8 cellular contexts compared by ENCODE assay signal in the genomic region with DNA sequence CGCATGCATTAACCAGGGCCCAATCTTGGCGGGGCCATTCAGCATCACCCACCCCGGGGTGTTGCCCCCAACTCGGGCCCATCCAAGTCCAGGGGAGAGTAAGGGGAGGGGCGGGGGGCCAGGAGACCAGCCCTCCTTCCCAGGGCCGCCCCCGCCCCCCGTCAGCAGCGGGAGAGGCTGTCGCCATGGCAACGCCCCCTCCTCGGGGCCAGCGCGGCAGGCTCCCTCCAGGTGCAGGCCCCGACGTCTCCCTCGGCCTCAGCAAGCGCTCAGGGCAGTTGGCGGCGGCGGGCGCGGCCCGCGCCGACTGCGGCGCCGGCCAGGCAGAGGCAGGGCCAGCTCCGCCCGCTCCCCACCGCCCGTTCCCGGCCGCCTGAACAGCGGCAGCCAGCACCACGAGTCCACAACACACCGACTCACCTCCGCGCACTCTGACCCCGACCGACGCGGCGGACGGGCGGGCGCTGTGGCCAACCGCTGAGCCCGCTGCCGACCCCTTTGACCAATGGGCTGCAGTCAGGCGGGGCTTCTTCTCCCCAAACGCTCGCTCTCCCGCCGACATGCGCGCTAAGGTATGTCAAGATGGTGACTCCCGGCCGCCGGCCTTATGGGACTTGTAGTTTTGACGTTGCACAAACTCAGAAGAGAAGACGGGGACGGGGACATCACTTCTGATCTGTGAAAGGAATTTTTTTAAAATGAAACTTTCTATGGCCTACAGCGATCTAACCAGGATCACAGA. TPM values are rescaled to one million over a fixed set of nuclear protein-coding genes. Genes with fewer than 3 reads are reported as not detected.
A peak's percentile ranks its signal among the peaks of the same experiment; 100 is the strongest.
DNase-seq lines count a peak whose midpoint lies in the region; ATAC-seq and TF ChIP-seq lines count a peak whose summit lies in the region.

A gene with protein sequence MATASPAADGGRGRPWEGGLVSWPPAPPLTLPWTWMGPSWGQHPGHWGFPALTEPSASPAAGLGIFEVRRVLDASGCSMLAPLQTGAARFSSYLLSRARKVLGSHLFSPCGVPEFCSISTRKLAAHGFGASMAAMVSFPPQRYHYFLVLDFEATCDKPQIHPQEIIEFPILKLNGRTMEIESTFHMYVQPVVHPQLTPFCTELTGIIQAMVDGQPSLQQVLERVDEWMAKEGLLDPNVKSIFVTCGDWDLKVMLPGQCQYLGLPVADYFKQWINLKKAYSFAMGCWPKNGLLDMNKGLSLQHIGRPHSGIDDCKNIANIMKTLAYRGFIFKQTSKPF (minus strand): TSS at position 418 of the 742 bp plus-strand sequence. CDS start 231 bp downstream, at position 187.

- TF ChIP-seq CTCF in SU-DHL-6 (IDR thresholded peaks at IDR 0.05; ENCODE audit: insufficient read depth, low read length, poor library complexity, severe bottlenecking) (no peak), osteocyte (IDR thresholded peaks at IDR 0.05) (no peak)

- H3K9me2 ChIP-seq in SU-DHL-6 (replicated peaks; ENCODE audit: insufficient read depth, low read length), result no peaks in the 10 kb centered on the region

- H3K9me3 ChIP-seq in SU-DHL-6 (ENCODE audit: insufficient read depth, low read length), result no peaks in the 10 kb centered on the region
- no peaks in the 10 kb centered on the region for H3K9me3 ChIP-seq in thymus (ENCODE audit: control insufficient read depth)

- H3K4me3 ChIP-seq in SU-DHL-6 (ENCODE audit: insufficient read depth, low read length, poor library complexity, severe bottlenecking), result peak within 1 kb of the TSS; percentile 65
- H3K4me3 ChIP-seq in thymus (ENCODE audit: low read length), result peak within 1 kb of the TSS; percentile 80

- peak; percentile 29 for TF ChIP-seq POLR2A in GM10847 (IDR thresholded peaks at IDR 0.05; ENCODE audit: extremely low read depth, insufficient read length)

- H3F3A ChIP-seq in SU-DHL-6 (ENCODE audit: insufficient read depth), result no peaks in the 10 kb centered on the region

- H3K27me3 ChIP-seq in SU-DHL-6 (ENCODE audit: low read length), result no peaks in the 10 kb centered on the region
- H3K27me3 ChIP-seq in thymus (ENCODE audit: control insufficient read depth, insufficient read depth), result no peaks in the 10 kb centered on the region

- POLR2A ChIA-PET in activated naive CD8-positive, alpha-beta T cell treated with anti-CD3 and anti-CD28 coated beads, Interleukin-2, amount 10 ng/mL, durations not matched to agents 7 days and 5 days (lab: Charles Lee), result interaction anchor here (1.1 kb wide), 1 partner anchor 277 kb away, joined by 3 read pairs; no protein-coding TSS in a partner anchor

- DNase-seq in NCI-H128 (lab: John Stamatoyannopoulos, UW; ENCODE audit: unreplicated experiment) (peak; percentile 97), head of caudate nucleus (peak; percentile 97 to 99 (median 98)), osteocyte (ENCODE audit: extremely low spot score, unreplicated experiment) (peak; percentile 98)
- DNase-seq in activated naive CD8-positive, alpha-beta T cell treated with anti-CD3 and anti-CD28 coated beads, Interleukin-2, amount 10 ng/mL, durations not matched to agents 7 days and 5 days, result peak; percentile 97

- under 1% methylated on average over 65 of the region's 65 CpGs for WGBS in thymus

- peaks cover 24% of the 10 kb centered on the region for H3K79me2 ChIP-seq in SU-DHL-6 (ENCODE audit: insufficient read depth, low read length)

- H3K4me3 Mint-ChIP-seq in activated naive CD8-positive, alpha-beta T cell treated with anti-CD3 and anti-CD28 coated beads, Interleukin-2, amount 10 ng/mL, durations not matched to agents 7 days and 5 days, result peak within 1 kb of the TSS; percentile 95
- peak within 1 kb of the TSS; percentile 89 for H3K4me3 Mint-ChIP-seq in osteocyte (ENCODE audit: unreplicated experiment)

- intact Hi-C loops in head of caudate nucleus (cut with DNase I), result loop anchor here (2.0 to 5.0 kb wide), 2 partner anchors 50 to 138 kb away; partner anchors contain the start of gene RNF220

- H3K27ac ChIP-seq in SU-DHL-6 (ENCODE audit: low read depth, low read length), result no peak within 1 kb of the TSS
- no peak within 1 kb of the TSS for H3K27ac ChIP-seq in thymus (ENCODE audit: low read depth)

- no peaks in the 10 kb centered on the region for H3K27me3 Mint-ChIP-seq in activated naive CD8-positive, alpha-beta T cell treated with anti-CD3 and anti-CD28 coated beads, Interleukin-2, amount 10 ng/mL, durations not matched to agents 7 days and 5 days
- H3K27me3 Mint-ChIP-seq in osteocyte (ENCODE audit: unreplicated experiment), result no peaks in the 10 kb centered on the region

- H4K20me1 ChIP-seq in SU-DHL-6 (ENCODE audit: low read depth, low read length), result no peaks in the 10 kb centered on the region

- H3K4me1 ChIP-seq in thymus (ENCODE audit: control insufficient read depth, insufficient read depth, low read length), result peaks cover 10% of the 10 kb centered on the region

- peak within 1 kb of the TSS; percentile 92 for H3K27ac Mint-ChIP-seq in activated naive CD8-positive, alpha-beta T cell treated with anti-CD3 and anti-CD28 coated beads, Interleukin-2, amount 10 ng/mL, durations not matched to agents 7 days and 5 days
- H3K27ac Mint-ChIP-seq in osteocyte (ENCODE audit: unreplicated experiment), result peak within 1 kb of the TSS; percentile 81

- H2AFZ ChIP-seq in SU-DHL-6 (ENCODE audit: low read depth, low read length, severe bottlenecking), result peak within 1 kb of the TSS; percentile 95

- H3K4me1 Mint-ChIP-seq in activated naive CD8-positive, alpha-beta T cell treated with anti-CD3 and anti-CD28 coated beads, Interleukin-2, amount 10 ng/mL, durations not matched to agents 7 days and 5 days, result peaks cover 30% of the 10 kb centered on the region
- H3K4me1 Mint-ChIP-seq in osteocyte (ENCODE audit: unreplicated experiment), result peaks cover 29% of the 10 kb centered on the region

- peak; percentile 99 for ATAC-seq in HG02678 (IDR thresholded peaks at IDR 0.05; ENCODE audit: unreplicated experiment)
- peak; percentile 100 for ATAC-seq in activated naive CD8-positive, alpha-beta T cell treated with anti-CD3 and anti-CD28 coated beads, Interleukin-2, amount 10 ng/mL, durations not matched to agents 7 days and 5 days (ENCODE audit: low read depth)

- peak within 1 kb of the TSS; percentile 73 for H3K4me2 ChIP-seq in SU-DHL-6 (ENCODE audit: low read depth, low read length, poor library complexity, severe bottlenecking)

- H3K36me3 ChIP-seq in SU-DHL-6 (ENCODE audit: low read length) (no peaks in the 10 kb centered on the region), thymus (ENCODE audit: control insufficient read depth, insufficient read depth) (no peaks in the 10 kb centered on the region)

- no peaks in the 10 kb centered on the region for H3K9me3 Mint-ChIP-seq in activated naive CD8-positive, alpha-beta T cell treated with anti-CD3 and anti-CD28 coated beads, Interleukin-2, amount 10 ng/mL, durations not matched to agents 7 days and 5 days
- H3K9me3 Mint-ChIP-seq in osteocyte (ENCODE audit: unreplicated experiment), result no peaks in the 10 kb centered on the region

- peaks cover 3% of the 10 kb centered on the region for H3K36me3 Mint-ChIP-seq in activated naive CD8-positive, alpha-beta T cell treated with anti-CD3 and anti-CD28 coated beads, Interleukin-2, amount 10 ng/mL, durations not matched to agents 7 days and 5 days
- peaks cover 5% of the 10 kb centered on the region for H3K36me3 Mint-ChIP-seq in osteocyte (ENCODE audit: unreplicated experiment)

- H3K9ac ChIP-seq in SU-DHL-6 (ENCODE audit: low read length), result peak within 1 kb of the TSS; percentile 67

RNA-seq across cellular contexts. Expression of the gene that starts here (rescaled TPM):
- total RNA-seq in activated naive CD8-positive, alpha-beta T cell treated with anti-CD3 and anti-CD28 coated beads, Interleukin-2, amount 10 ng/mL, durations not matched to agents 7 days and 5 days, result 10 to 100 TPM; 26.5 to 30.4 TPM
- total RNA-seq in osteocyte, result 54.3 and 58.6 TPM in 2 replicates
- polyA plus RNA-seq in thymus, result 28.0 TPM
